Comparison of ENCODE assay signal across 9 cellular contexts in the genomic region with DNA sequence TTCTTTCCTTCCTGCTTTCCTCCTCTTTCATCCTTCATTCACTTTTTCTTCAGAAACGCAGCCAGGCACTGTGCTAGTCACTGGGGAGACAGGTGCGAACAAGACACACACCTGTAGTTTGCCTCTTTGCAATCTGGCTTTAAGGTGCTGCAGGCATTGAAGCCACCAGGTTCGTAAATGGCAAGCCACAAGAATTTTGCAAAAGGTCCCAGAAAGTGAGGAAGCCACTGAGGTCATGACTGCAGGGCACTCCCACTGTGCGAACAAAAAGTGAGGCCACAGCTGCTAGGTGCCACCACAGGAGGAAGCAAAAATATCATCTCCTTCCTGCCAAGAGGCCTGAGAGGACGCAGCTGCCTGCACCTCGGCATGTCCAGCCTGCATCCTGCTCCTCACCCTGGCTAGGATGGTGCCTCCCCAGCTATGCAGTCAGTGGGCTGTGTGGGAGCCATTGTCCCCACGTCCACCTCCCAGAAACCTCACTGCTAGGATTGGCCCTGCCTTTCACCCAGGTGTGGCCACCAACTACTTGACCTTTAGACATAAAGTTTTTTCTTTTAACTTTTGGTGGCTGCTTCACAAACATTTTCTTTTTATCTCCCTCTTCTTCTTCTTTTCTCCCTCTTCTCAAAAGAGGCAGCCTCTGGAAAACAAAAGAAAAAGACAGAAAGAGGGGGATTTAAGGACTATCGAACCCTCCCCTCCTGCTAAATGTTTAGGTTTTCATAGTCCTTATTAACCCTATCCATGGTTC.
A peak's percentile ranks its signal among the peaks of the same experiment; 100 is the strongest.
DNase-seq lines count a peak whose midpoint lies in the region; ATAC-seq and TF ChIP-seq lines count a peak whose summit lies in the region.
"Had no signal": no experiment of that assay in that cellular context is flagged by ENCODE, and none has a peak within 500 bp of the region (broad histone marks: within the 10 kb centered on the region; RNA-seq: fewer than 3 reads in every experiment).

No MANE protein-coding gene starts in this region.

- peak overlapping the region; percentile 86 for H3K27ac ChIP-seq in Panc1 (ENCODE audit: low read length)
- H3K27ac ChIP-seq in neutrophil, result peak overlapping the region; percentile 91
- H3K27ac ChIP-seq in foreskin keratinocyte, result no peak overlapping the region
- H3K27ac ChIP-seq: gastrocnemius medialis had no signal

- ATAC-seq in GM18508 (IDR thresholded peaks at IDR 0.05; ENCODE audit: insufficient read depth, unreplicated experiment) (peak; percentile 40), HG02885 (IDR thresholded peaks at IDR 0.05; ENCODE audit: poor library complexity, unreplicated experiment) (peak; percentile 63), Panc1 (peak; percentile 63), foreskin keratinocyte (no peak)
- ATAC-seq: gastrocnemius medialis had no signal

- no peaks in the 10 kb centered on the region for H3K36me3 ChIP-seq in Panc1 (ENCODE audit: control insufficient read depth, insufficient read depth, low read length)
- H3K36me3 ChIP-seq in neutrophil, result no peaks in the 10 kb centered on the region
- H3K36me3 ChIP-seq: gastrocnemius medialis had no signal

- no TSS peak for BruUV-seq in Panc1 (replicated peaks; lab: Mats Ljungman, UMichigan)

- no peaks in the 10 kb centered on the region for H3K27me3 ChIP-seq in Panc1 (ENCODE audit: control insufficient read depth, insufficient read depth, low read length)
- no peaks in the 10 kb centered on the region for H3K27me3 ChIP-seq in neutrophil
- no peaks in the 10 kb centered on the region for H3K27me3 ChIP-seq in foreskin keratinocyte
- H3K27me3 ChIP-seq: gastrocnemius medialis had no signal

- no peak overlapping the region for H3K4me3 ChIP-seq in Panc1 (ENCODE audit: low read depth in 2 of 2, low read length in 2 of 2)
- peak overlapping the region; percentile 31 to 37 for H3K4me3 ChIP-seq in neutrophil (ENCODE audit: low read depth in 1 of 2, low read length in 1 of 2)
- H3K4me3 ChIP-seq: gastrocnemius medialis had no signal

- POLR2A ChIA-PET in Panc1 (lab: Charles Lee), result no interaction called here

- intact Hi-C loops in Panc1 (cut with micrococcal nuclease; ENCODE audit: unreplicated experiment), result no loop called here

- H3K9me3 ChIP-seq in Panc1 (ENCODE audit: control insufficient read depth, insufficient read depth, low read depth, low read length) (peaks cover 2% of the 10 kb centered on the region; the same call in 1 of the 2 replicates), neutrophil (no peaks in the 10 kb centered on the region)
- H3K9me3 ChIP-seq: gastrocnemius medialis had no signal

- CTCF ChIA-PET in Panc1 (lab: Charles Lee), result no interaction called here

- DNase-seq in Panc1 (ENCODE audit: low read depth, low spot score) (no peak), foreskin keratinocyte (no peak), hepatic stellate cell (ENCODE audit: low spot score) (no peak), COLO829 (ENCODE audit: low spot score) (no peak)
- DNase-seq in activated effector memory CD4-positive, alpha-beta T cell treated with anti-CD3 and anti-CD28 coated beads, Interleukin-2, amount 50 U/mL, for 16 hours, result peak; percentile 75

- TF ChIP-seq CTCF in Panc1 (IDR thresholded peaks at IDR 0.05), result no peak
- TF ChIP-seq CTCF in neutrophil (IDR thresholded peaks at IDR 0.05), result peak; percentile 48
- TF ChIP-seq CTCF in foreskin keratinocyte (conservative IDR thresholded peaks at IDR 0.05), result no peak

- in situ Hi-C loops in Panc1 (cut with HindIII; ENCODE audit: low pct_unique_long_range_greater_than_20kb, low sequenced_read_pairs), result no loop called here

- H3K4me1 ChIP-seq in Panc1 (ENCODE audit: control insufficient read depth, insufficient read depth, low read length) (peaks cover 7% of the 10 kb centered on the region), neutrophil (ENCODE audit: control insufficient read depth in 1 of 2, insufficient read depth in 1 of 2, low read depth in 1 of 2, low read length in 1 of 2) (peaks cover 75 to 82% of the 10 kb centered on the region in 2 experiments), foreskin keratinocyte (peaks cover 8% of the 10 kb centered on the region)
- H3K4me1 ChIP-seq: gastrocnemius medialis had no signal

Comparison
In these comparisons a context has a peak if more than half of its experiments do, and no peak if none do; other contexts are left out.
1. H3K4me3 ChIP-seq: peak in neutrophil (2 of 2); none in Panc1 (0 of 2).